ENCODE assay signal across 9 cellular contexts in the genomic region with DNA sequence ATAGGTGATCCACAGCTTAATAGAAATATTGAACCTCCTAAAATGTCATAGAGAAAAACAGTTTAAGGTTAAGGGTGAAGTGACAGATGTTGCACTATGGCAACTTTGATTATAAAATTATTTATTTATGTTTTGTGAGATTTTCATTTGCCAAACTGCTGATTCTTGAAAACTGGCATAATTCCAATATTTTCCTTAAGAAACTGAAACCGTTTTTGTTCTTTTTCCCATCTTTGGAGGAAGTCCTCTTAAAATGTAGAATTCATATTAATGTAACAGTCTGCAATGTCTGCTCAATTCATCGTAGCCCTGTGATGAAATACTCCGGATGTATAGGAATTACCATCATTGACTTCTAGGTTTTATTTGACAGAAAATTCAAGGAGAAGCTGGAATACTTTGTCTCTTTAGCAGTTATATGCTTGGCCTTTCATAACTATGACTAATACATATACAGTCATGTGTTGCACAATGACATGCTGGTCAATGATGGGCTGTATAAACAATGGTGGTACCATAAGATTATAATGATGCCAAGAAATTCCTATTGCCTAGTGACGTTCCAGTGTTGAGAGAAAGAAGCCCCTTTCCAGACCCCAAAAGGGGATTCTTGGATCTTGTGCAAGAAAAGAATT.
DNase-seq lines count a peak whose midpoint lies in the region; TF ChIP-seq lines count a peak whose summit lies in the region.
"Had no signal": no experiment of that assay in that cellular context is flagged by ENCODE, and none has a peak within 500 bp of the region (broad histone marks: within the 10 kb centered on the region; RNA-seq: fewer than 3 reads in every experiment).

No MANE protein-coding gene starts in this region.

- no peak overlapping the region for H3K4me2 ChIP-seq in smooth muscle cell

- H3K27me3 ChIP-seq in smooth muscle cell (ENCODE audit: low read depth): no peaks in the 10 kb centered on the region

- TF ChIP-seq POLR2A in erythroblast (IDR thresholded peaks at IDR 0.05; ENCODE audit: low read length): no peak

- no peaks in the 10 kb centered on the region for H4K20me1 ChIP-seq in smooth muscle cell (ENCODE audit: low read depth)

- H3K9ac ChIP-seq in smooth muscle cell (ENCODE audit: low read depth): no peak overlapping the region

- H3K36me3 ChIP-seq in smooth muscle cell (ENCODE audit: low read depth): no peaks in the 10 kb centered on the region

- H3K27ac ChIP-seq in smooth muscle cell (ENCODE audit: low read depth): peak overlapping the region; percentile 39
- H3K27ac ChIP-seq: coronary artery had no signal

- TF ChIP-seq CTCF in fibroblast of villous mesenchyme (IDR thresholded peaks at IDR 0.05; ENCODE audit: insufficient read depth, low read depth, low read length) (no peak), smooth muscle cell (IDR thresholded peaks at IDR 0.05; ENCODE audit: borderline replicate concordance, insufficient read depth, poor library complexity, severe bottlenecking) (no peak)

- no peak overlapping the region for H3K4me3 ChIP-seq in fibroblast of villous mesenchyme (ENCODE audit: low read depth, low read length)
- no peak overlapping the region for H3K4me3 ChIP-seq in smooth muscle cell
- H3K4me3 ChIP-seq: coronary artery had no signal

- no peaks in the 10 kb centered on the region for H3K79me2 ChIP-seq in smooth muscle cell (ENCODE audit: low read depth)

- H3K9me3 ChIP-seq in smooth muscle cell (replicated peaks; ENCODE audit: low read depth): no peaks in the 10 kb centered on the region

- no peaks in the 10 kb centered on the region for H3K4me1 ChIP-seq in smooth muscle cell (ENCODE audit: low read depth)

- WGBS in smooth muscle cell (ENCODE audit: low lambda C conversion rate): 68% methylated on average over 4 of the region's 4 CpGs

- DNase-seq in HS-27A (ENCODE audit: low read depth) (peak; percentile 23), amniotic epithelial cell (ENCODE audit: low read depth) (peak; percentile 90), fibroblast of villous mesenchyme (ENCODE audit: low read depth) (peak; percentile 93), smooth muscle cell (lab: John Stamatoyannopoulos, UW; ENCODE audit: unreplicated experiment) (no peak), erythroblast (lab: John Stamatoyannopoulos, UW) (no peak), epidermal melanocyte (ENCODE audit: insufficient read length, low spot score) (no peak), SW 1271 (lab: John Stamatoyannopoulos, UW) (no peak)
- DNase-seq: activated effector memory CD4-positive, alpha-beta T cell treated with anti-CD3 and anti-CD28 coated beads, Interleukin-2, amount 50 U/mL, for 16 hours had no signal

- H2AFZ ChIP-seq in smooth muscle cell (ENCODE audit: low read depth): no peak overlapping the region

- no peaks in the 10 kb centered on the region for H3F3A ChIP-seq in smooth muscle cell (ENCODE audit: low read depth)

Comparison
In these comparisons a context has a peak if more than half of its experiments do, and no peak if none do; other contexts are left out.
1. DNase-seq: peak in HS-27A (single experiment), amniotic epithelial cell (single experiment) and fibroblast of villous mesenchyme (single experiment); none in smooth muscle cell (single experiment), erythroblast (0 of 2), epidermal melanocyte (single experiment) and SW 1271 (0 of 2).